Comparison of ENCODE assay signal across 1 cellular context in the genomic region with DNA sequence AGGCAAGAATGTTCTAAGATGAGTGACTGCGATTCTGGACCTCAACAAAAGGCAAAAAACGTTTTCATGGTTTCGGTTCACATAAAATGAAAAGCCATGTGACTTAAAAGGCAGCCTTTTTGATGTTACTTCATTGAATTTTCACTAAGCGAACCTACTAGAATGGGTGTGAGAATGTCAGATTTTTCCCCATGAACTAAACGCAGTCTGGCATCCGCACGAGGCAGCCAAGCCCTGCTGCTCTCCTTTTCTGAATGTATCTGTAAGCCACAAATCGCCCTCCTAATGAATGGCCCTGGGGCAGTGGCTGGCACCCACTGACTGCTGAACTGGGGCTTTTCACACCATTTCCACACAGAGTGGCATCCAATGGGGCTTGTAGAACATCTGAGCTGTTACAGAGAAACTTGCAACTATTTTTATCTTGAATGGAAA.
TF ChIP-seq lines count a peak whose summit lies in the region.

No MANE protein-coding gene starts in this region.

TF ChIP-seq in SK-N-SH, 30 proteins besides CTCF, POLR2A, EP300 and RAD21 (continued from another document):
- TF ChIP-seq, protein P1, sequence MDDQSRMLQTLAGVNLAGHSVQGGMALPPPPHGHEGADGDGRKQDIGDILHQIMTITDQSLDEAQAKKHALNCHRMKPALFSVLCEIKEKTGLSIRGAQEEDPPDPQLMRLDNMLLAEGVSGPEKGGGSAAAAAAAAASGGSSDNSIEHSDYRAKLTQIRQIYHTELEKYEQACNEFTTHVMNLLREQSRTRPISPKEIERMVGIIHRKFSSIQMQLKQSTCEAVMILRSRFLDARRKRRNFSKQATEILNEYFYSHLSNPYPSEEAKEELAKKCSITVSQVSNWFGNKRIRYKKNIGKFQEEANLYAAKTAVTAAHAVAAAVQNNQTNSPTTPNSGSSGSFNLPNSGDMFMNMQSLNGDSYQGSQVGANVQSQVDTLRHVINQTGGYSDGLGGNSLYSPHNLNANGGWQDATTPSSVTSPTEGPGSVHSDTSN (IDR thresholded peaks at IDR 0.05): no peak
- TF ChIP-seq TCF12 (IDR thresholded peaks at IDR 0.05): no peak
